In the genomic region with DNA sequence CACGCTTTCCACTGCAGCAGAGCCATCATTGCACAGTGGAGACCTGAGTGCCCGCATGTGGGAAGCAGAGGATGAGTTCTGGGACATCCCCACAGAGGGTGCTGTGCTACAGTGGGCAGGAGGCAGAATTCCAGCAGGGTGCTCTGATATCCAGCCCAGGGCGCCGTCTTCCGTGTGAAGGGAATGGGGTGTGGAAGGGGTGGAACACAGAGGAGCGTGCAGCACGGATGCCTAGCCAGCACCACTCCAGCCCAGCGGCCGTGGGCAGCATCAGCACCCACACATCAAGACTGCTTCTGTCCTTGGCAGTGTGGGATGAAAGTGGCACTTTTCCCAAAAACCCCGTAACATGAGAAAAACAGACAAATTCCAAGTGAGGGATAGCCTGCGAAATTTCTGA, we compare ENCODE assay signal across 17 cellular contexts.
DNase-seq lines count a peak whose midpoint lies in the region; ATAC-seq and TF ChIP-seq lines count a peak whose summit lies in the region.
"Had no signal": no experiment of that assay in that cellular context is flagged by ENCODE, and none has a peak within 500 bp of the region (broad histone marks: within the 10 kb centered on the region; RNA-seq: fewer than 3 reads in every experiment).

No MANE protein-coding gene starts in this region.

- no peaks in the 10 kb centered on the region for H3K9me3 Mint-ChIP-seq in activated T-helper 2 cell treated with anti-CD3 and anti-CD28 coated beads, Interferon-gamma antibody, Interleukin-2, Interleukin-4, amounts not matched to agents 10 μg/mL and 5 μg/mL and 100 μg/mL, durations not matched to agents 14 hours and 24 hours and 36 hours
- H3K9me3 Mint-ChIP-seq: CD4-positive, alpha-beta memory T cell; IgD-negative memory B cell had no signal

- no peak overlapping the region for H2BK5ac ChIP-seq in neuronal stem cell (ENCODE audit: low read length)

- H3K36me3 ChIP-seq in KOPT-K1 (ENCODE audit: insufficient read depth, low read length) (peaks cover 85% of the 10 kb centered on the region), neuronal stem cell (replicated peaks in 1 of 2; ENCODE audit: control insufficient read depth in 2 of 2, insufficient read depth in 2 of 2, low read length in 2 of 2) (peaks cover 11 to 85% of the 10 kb centered on the region in 2 donors), stomach (peaks cover 15 to 61% (median 56%) of the 10 kb centered on the region in 4 donors), psoas muscle (ENCODE audit: insufficient read depth in 1 of 2, low read depth in 1 of 2) (peaks cover 0 to 70% of the 10 kb centered on the region in 2 donors)

- no peak overlapping the region for H4K8ac ChIP-seq in neuronal stem cell (ENCODE audit: low read depth, low read length)

- H3K27me3 ChIP-seq in neuronal stem cell (ENCODE audit: control insufficient read depth in 3 of 3, insufficient read depth in 3 of 3, low read depth in 1 of 3, low read length in 3 of 3) (no peaks in the 10 kb centered on the region), stomach (no peaks in the 10 kb centered on the region), psoas muscle (ENCODE audit: insufficient read depth in 3 of 3, low read length in 2 of 3) (no peaks in the 10 kb centered on the region)
- H3K27me3 ChIP-seq: BLaER1 had no signal

- TF ChIP-seq CTCF in stomach (IDR thresholded peaks at IDR 0.05) (no peak), psoas muscle (IDR thresholded peaks at IDR 0.05) (no peak)

- no peak overlapping the region for H2AK5ac ChIP-seq in neuronal stem cell (ENCODE audit: low read depth, low read length)

- H2AFZ ChIP-seq in neuronal stem cell (ENCODE audit: low read length): no peak overlapping the region

- no peak overlapping the region for H3K4ac ChIP-seq in neuronal stem cell (ENCODE audit: low read length)

- DNase-seq in T-helper 17 cell (no peak), neuronal stem cell (ENCODE audit: low spot score) (no peak), stomach (peak; percentile 65), psoas muscle (no peak), HuH-7 (ENCODE audit: low spot score) (no peak)
- no peak for DNase-seq in activated T-helper 2 cell treated with anti-CD3 and anti-CD28 coated beads, Interferon-gamma antibody, Interleukin-2, Interleukin-4, amounts not matched to agents 10 μg/mL and 5 μg/mL and 100 μg/mL, durations not matched to agents 14 hours and 24 hours and 36 hours (ENCODE audit: low spot score)
- DNase-seq: ACHN; CD4-positive, alpha-beta memory T cell; DND-41; Karpas-422; NCI-H1694 treated with DMSO at 0.1 percent for 48 hours; NCI-H2081 treated with DMSO at 0.1 percent for 48 hours; SIG-M5 had no signal

- no peak for ATAC-seq in T-helper 17 cell
- no peak for ATAC-seq in psoas muscle

- no peak overlapping the region for H3K18ac ChIP-seq in neuronal stem cell (ENCODE audit: low read length)

- no CpG with 5 or more reads among the region's 11 CpGs for WGBS in neuronal stem cell (ENCODE audit: extremely low coverage in 2 of 2, insufficient read length in 2 of 2, insufficient replicate concordance in 1 of 2), 2 donors
- WGBS in stomach, 5 donors: 37 to 70% (median 56%) methylated on average over 7 to 11 of the region's 11 CpGs
- WGBS in psoas muscle, 3 donors: 89 to 96% (median 94%) methylated on average over 11 of the region's 11 CpGs

- no peaks in the 10 kb centered on the region for H3K79me1 ChIP-seq in neuronal stem cell (ENCODE audit: low read depth, low read length)

- TF ChIP-seq POLR2A in stomach (IDR thresholded peaks at IDR 0.05): no peak

- intact Hi-C loops in stomach (cut with DNase I; ENCODE audit: low total_unique reads) (no loop called here), psoas muscle (cut with DNase I) (no loop called here)
- intact Hi-C loops in activated T-helper 2 cell treated with anti-CD3 and anti-CD28 coated beads, Interferon-gamma antibody, Interleukin-2, Interleukin-4, amounts not matched to agents 10 μg/mL and 5 μg/mL and 100 μg/mL, durations not matched to agents 14 hours and 24 hours and 36 hours (cut with micrococcal nuclease): no loop called here

- no peak overlapping the region for H3K23ac ChIP-seq in neuronal stem cell (ENCODE audit: low read depth, low read length, poor library complexity)

- H2BK120ac ChIP-seq in neuronal stem cell (ENCODE audit: low read depth, low read length): no peak overlapping the region

- H2BK15ac ChIP-seq in neuronal stem cell (ENCODE audit: low read length): no peak overlapping the region

- no peak for TF ChIP-seq EP300 in stomach (IDR thresholded peaks at IDR 0.05)

- H2BK12ac ChIP-seq in neuronal stem cell (ENCODE audit: low read length): no peak overlapping the region

- H3K4me3 ChIP-seq in neuronal stem cell (ENCODE audit: low read length in 2 of 2): no peak overlapping the region
- peak overlapping the region in 3 of 4 donors; percentile 0 to 4 (median 0) for H3K4me3 ChIP-seq in stomach
- H3K4me3 ChIP-seq in psoas muscle: no peak overlapping the region
- H3K4me3 ChIP-seq: BLaER1 had no signal

- no peak overlapping the region for H3K4me2 ChIP-seq in neuronal stem cell (ENCODE audit: insufficient read depth, low read length, poor library complexity, severe bottlenecking)
- H3K4me2 ChIP-seq: BLaER1 had no signal

- H3K27ac ChIP-seq in KOPT-K1 (ENCODE audit: low read depth, low read length, poor library complexity, severe bottlenecking) (peak overlapping the region; percentile 38), neuronal stem cell (replicated peaks; ENCODE audit: low read length) (no peak overlapping the region), stomach (peak overlapping the region; percentile 76 to 88 (median 79)), psoas muscle (no peak overlapping the region)
- H3K27ac ChIP-seq: BLaER1, RWPE1 had no signal

- peaks cover 0 to 6% of the 10 kb centered on the region in 2 donors for H3K4me1 ChIP-seq in neuronal stem cell (ENCODE audit: control insufficient read depth in 2 of 2, insufficient read depth in 1 of 2, low read depth in 1 of 2, low read length in 2 of 2)
- peaks cover 54 to 70% (median 70%) of the 10 kb centered on the region in 4 donors for H3K4me1 ChIP-seq in stomach
- H3K4me1 ChIP-seq in psoas muscle: peaks cover 11% of the 10 kb centered on the region

- peak overlapping the region; percentile 83 for H3K27ac Mint-ChIP-seq in T-helper 17 cell
- H3K27ac Mint-ChIP-seq in activated T-helper 2 cell treated with anti-CD3 and anti-CD28 coated beads, Interferon-gamma antibody, Interleukin-2, Interleukin-4, amounts not matched to agents 10 μg/mL and 5 μg/mL and 100 μg/mL, durations not matched to agents 14 hours and 24 hours and 36 hours: no peak overlapping the region

- H3K27me3 Mint-ChIP-seq in T-helper 17 cell: no peaks in the 10 kb centered on the region
- H3K27me3 Mint-ChIP-seq in activated T-helper 2 cell treated with anti-CD3 and anti-CD28 coated beads, Interferon-gamma antibody, Interleukin-2, Interleukin-4, amounts not matched to agents 10 μg/mL and 5 μg/mL and 100 μg/mL, durations not matched to agents 14 hours and 24 hours and 36 hours (ENCODE audit: low read depth): no peaks in the 10 kb centered on the region
- H3K27me3 Mint-ChIP-seq: CD4-positive, alpha-beta memory T cell; IgD-negative memory B cell had no signal

- peaks cover 4% of the 10 kb centered on the region for H3K4me1 Mint-ChIP-seq in T-helper 17 cell
- H3K4me1 Mint-ChIP-seq in activated T-helper 2 cell treated with anti-CD3 and anti-CD28 coated beads, Interferon-gamma antibody, Interleukin-2, Interleukin-4, amounts not matched to agents 10 μg/mL and 5 μg/mL and 100 μg/mL, durations not matched to agents 14 hours and 24 hours and 36 hours (ENCODE audit: low read depth): peaks cover 8% of the 10 kb centered on the region

- no peak overlapping the region for H3K14ac ChIP-seq in neuronal stem cell (ENCODE audit: low read length)

- peaks cover 19% of the 10 kb centered on the region for H3K36me3 Mint-ChIP-seq in T-helper 17 cell (ENCODE audit: low read depth)
- H3K36me3 Mint-ChIP-seq in activated T-helper 2 cell treated with anti-CD3 and anti-CD28 coated beads, Interferon-gamma antibody, Interleukin-2, Interleukin-4, amounts not matched to agents 10 μg/mL and 5 μg/mL and 100 μg/mL, durations not matched to agents 14 hours and 24 hours and 36 hours (ENCODE audit: low read depth): peaks cover 44% of the 10 kb centered on the region

- H3K4me3 Mint-ChIP-seq in T-helper 17 cell: no peak overlapping the region
- H3K4me3 Mint-ChIP-seq in activated T-helper 2 cell treated with anti-CD3 and anti-CD28 coated beads, Interferon-gamma antibody, Interleukin-2, Interleukin-4, amounts not matched to agents 10 μg/mL and 5 μg/mL and 100 μg/mL, durations not matched to agents 14 hours and 24 hours and 36 hours (ENCODE audit: low read depth): no peak overlapping the region

- H3K9ac ChIP-seq in neuronal stem cell (ENCODE audit: low read depth, low read length, poor library complexity): peak overlapping the region; percentile 3
- H3K9ac ChIP-seq: BLaER1 had no signal

- no peak overlapping the region for H4K91ac ChIP-seq in neuronal stem cell (ENCODE audit: low read depth, low read length, poor library complexity)

- H3K9me3 ChIP-seq in KOPT-K1 (ENCODE audit: insufficient read depth, low read length, poor library complexity, severe bottlenecking) (no peaks in the 10 kb centered on the region), T-helper 17 cell (ENCODE audit: control insufficient read depth, low read length, poor library complexity, severe bottlenecking) (no peaks in the 10 kb centered on the region), neuronal stem cell (replicated peaks in 1 of 2; ENCODE audit: control insufficient read depth in 2 of 2, insufficient read depth in 1 of 2, low read depth in 1 of 2, low read length in 2 of 2) (no peaks in the 10 kb centered on the region), stomach (no peaks in the 10 kb centered on the region), psoas muscle (no peaks in the 10 kb centered on the region)
- H3K9me3 ChIP-seq: BLaER1 had no signal

Comparison
In these comparisons a context has a peak if more than half of its experiments do, and no peak if none do; other contexts are left out.
1. H3K27ac ChIP-seq: peak in KOPT-K1 (single experiment) and stomach (5 of 5); none in neuronal stem cell (single experiment) and psoas muscle (single experiment).
2. H3K4me3 ChIP-seq: peak in stomach (3 of 4); none in neuronal stem cell (0 of 2) and psoas muscle (single experiment).